Comparison of ENCODE assay signal across 8 cellular contexts in genomic region chr5:88786217-88786560, GRCh38.
A peak's percentile ranks its signal among the peaks of the same experiment; 100 is the strongest.
DNase-seq lines count a peak whose midpoint lies in the region; ATAC-seq, FAIRE-seq and TF ChIP-seq lines count a peak whose summit lies in the region.

No MANE protein-coding gene starts in this region.

- peak overlapping the region in 8 of 11 experiments; percentile 3 to 57 (median 22); a peak in 8 of 22 replicates for H3K4me2 ChIP-seq in BLaER1 treated with 17β-estradiol and CSF1 and Interleukin-3, amounts not matched to agents 10 nM and 100 nM

- peaks cover 0 to 53% (median 25%) of the 10 kb centered on the region in 10 experiments; a peak in 16 of 20 replicates for H3K4me1 ChIP-seq in BLaER1 treated with 17β-estradiol and CSF1 and Interleukin-3, amounts not matched to agents 10 nM and 100 nM
- H3K4me1 ChIP-seq in pancreas (peaks cover 5 to 18% (median 17%) of the 10 kb centered on the region in 3 donors), Peyer's patch (peaks cover 0 to 8% (median 0%) of the 10 kb centered on the region in 4 donors)

- peak; percentile 45 for FAIRE-seq in pancreas (lab: Jason Lieb, UNC)

- H4K20me1 ChIP-seq in BLaER1 treated with 17β-estradiol and CSF1 and Interleukin-3, amounts not matched to agents 10 nM and 100 nM: peaks cover 71 to 100% (median 98%) of the 10 kb centered on the region in 11 experiments; a peak in 21 of 22 replicates

- H3K9ac ChIP-seq in BLaER1 treated with 17β-estradiol and CSF1 and Interleukin-3, amounts not matched to agents 10 nM and 100 nM: peak overlapping the region in 3 of 11 experiments; percentile 6 to 58 (median 33); a peak in 4 of 22 replicates

- intact Hi-C loops in pancreas (cut with DNase I): no loop called here
- intact Hi-C loops in activated CD4-positive, alpha-beta T cell treated with anti-CD3 and anti-CD28 coated beads for 36 hours (cut with DNase I, micrococcal nuclease): no loop called here

- H3K4me3 ChIP-seq in BLaER1 treated with 17β-estradiol and CSF1 and Interleukin-3, amounts not matched to agents 10 nM and 100 nM: no peak overlapping the region
- peak overlapping the region; percentile 11 for H3K4me3 ChIP-seq in fibroblast of pulmonary artery (replicated peaks; ENCODE audit: low read depth, low read length)
- H3K4me3 ChIP-seq in pancreas: no peak overlapping the region
- H3K4me3 ChIP-seq in Peyer's patch: no peak overlapping the region

- TF ChIP-seq CTCF in RWPE1 (conservative IDR thresholded peaks at IDR 0.05; ENCODE audit: low read depth): no peak
- no peak for TF ChIP-seq CTCF in fibroblast of pulmonary artery (IDR thresholded peaks at IDR 0.05; ENCODE audit: low read length, missing control alignments)
- no peak for TF ChIP-seq CTCF in pancreas (IDR thresholded peaks at IDR 0.05)
- no peak for TF ChIP-seq CTCF in Peyer's patch (IDR thresholded peaks at IDR 0.05)

- H3K9me3 Mint-ChIP-seq in activated CD4-positive, alpha-beta T cell treated with anti-CD3 and anti-CD28 coated beads for 36 hours (ENCODE audit: low read depth): no peaks in the 10 kb centered on the region

- 4 to 12% methylated on average over 2 of the region's 2 CpGs for WGBS in pancreas, 2 donors

- no peak overlapping the region for H3K4me3 Mint-ChIP-seq in activated CD4-positive, alpha-beta T cell treated with anti-CD3 and anti-CD28 coated beads for 36 hours

- DNase-seq in RWPE1 (ENCODE audit: low spot score) (peak; percentile 14), fibroblast of pulmonary artery (ENCODE audit: low read depth) (peak; percentile 76), pancreas (no peak), Peyer's patch (no peak), SHP77 (lab: John Stamatoyannopoulos, UW) (no peak), occipital lobe (lab: John Stamatoyannopoulos, UW) (no peak)
- no peak for DNase-seq in activated CD4-positive, alpha-beta T cell treated with anti-CD3 and anti-CD28 coated beads for 36 hours

- CTCF ChIA-PET in RWPE1 (lab: Yijun Ruan, JAX): interaction anchor here (0.6 to 0.7 kb wide), 3 partner anchors 24 to 1526 kb away, joined by 3 read pairs; no protein-coding TSS in a partner anchor
- CTCF ChIA-PET in activated CD4-positive, alpha-beta T cell treated with anti-CD3 and anti-CD28 coated beads for 36 hours (lab: Charles Lee): interaction anchor here (0.9 to 2.6 kb wide), 2 partner anchors 21 to 46 kb away, joined by 3 to 6 read pairs; no protein-coding TSS in a partner anchor

- H3K27me3 Mint-ChIP-seq in activated CD4-positive, alpha-beta T cell treated with anti-CD3 and anti-CD28 coated beads for 36 hours: peaks cover 12% of the 10 kb centered on the region

- peaks cover 63 to 100% (median 83%) of the 10 kb centered on the region in 11 experiments for H3K36me3 ChIP-seq in BLaER1 treated with 17β-estradiol and CSF1 and Interleukin-3, amounts not matched to agents 10 nM and 100 nM
- no peaks in the 10 kb centered on the region for H3K36me3 ChIP-seq in pancreas
- H3K36me3 ChIP-seq in Peyer's patch: no peaks in the 10 kb centered on the region

- ATAC-seq in pancreas: peak; percentile 59 to 75 (median 60)
- no peak for ATAC-seq in activated CD4-positive, alpha-beta T cell treated with anti-CD3 and anti-CD28 coated beads for 36 hours

- peak overlapping the region in 10 of 11 experiments; percentile 29 to 58 (median 42); a peak in 16 of 22 replicates for H3K27ac ChIP-seq in BLaER1 treated with 17β-estradiol and CSF1 and Interleukin-3, amounts not matched to agents 10 nM and 100 nM
- no peak overlapping the region for H3K27ac ChIP-seq in RWPE1
- peak overlapping the region in 3 of 4 donors; percentile 20 to 71 (median 41) for H3K27ac ChIP-seq in pancreas
- H3K27ac ChIP-seq in Peyer's patch: peak overlapping the region in 2 of 4 donors; percentile 8 to 22

- H3K4me1 Mint-ChIP-seq in activated CD4-positive, alpha-beta T cell treated with anti-CD3 and anti-CD28 coated beads for 36 hours: peaks cover 17% of the 10 kb centered on the region

- POLR2A ChIA-PET in RWPE1 (lab: Yijun Ruan, JAX; ENCODE audit: low non-redundant PET): no interaction called here
- POLR2A ChIA-PET in activated CD4-positive, alpha-beta T cell treated with anti-CD3 and anti-CD28 coated beads for 36 hours (lab: Charles Lee): no interaction called here

- no peaks in the 10 kb centered on the region for H3K27me3 ChIP-seq in BLaER1 treated with 17β-estradiol and CSF1 and Interleukin-3, amounts not matched to agents 10 nM and 100 nM
- H3K27me3 ChIP-seq in pancreas (no peaks in the 10 kb centered on the region), Peyer's patch (no peaks in the 10 kb centered on the region)

- H3K36me3 Mint-ChIP-seq in activated CD4-positive, alpha-beta T cell treated with anti-CD3 and anti-CD28 coated beads for 36 hours (ENCODE audit: low read depth): no peaks in the 10 kb centered on the region

- no peak for TF ChIP-seq POLR2A in Peyer's patch (IDR thresholded peaks at IDR 0.05)

- H3K27ac Mint-ChIP-seq in activated CD4-positive, alpha-beta T cell treated with anti-CD3 and anti-CD28 coated beads for 36 hours: no peak overlapping the region

- no peaks in the 10 kb centered on the region for H3K9me3 ChIP-seq in BLaER1 treated with 17β-estradiol and CSF1 and Interleukin-3, amounts not matched to agents 10 nM and 100 nM (replicated peaks in 1 of 11)
- H3K9me3 ChIP-seq in pancreas (no peaks in the 10 kb centered on the region), Peyer's patch (no peaks in the 10 kb centered on the region)

Comparison
In these comparisons a context has a peak if more than half of its experiments do, and no peak if none do; other contexts are left out.
1. DNase-seq: peak in RWPE1 (single experiment) and fibroblast of pulmonary artery (single experiment); none in pancreas (0 of 6), activated CD4-positive, alpha-beta T cell treated with anti-CD3 and anti-CD28 coated beads for 36 hours (single experiment), Peyer's patch (0 of 3), SHP77 (0 of 2) and occipital lobe (single experiment).